In genomic region chr3:196740476-196741400, GRCh38 we compare ENCODE assay signal across 1 cellular context.
A peak's percentile ranks its signal among the peaks of the same experiment; 100 is the strongest.
TF ChIP-seq lines count a peak whose summit lies in the region.

No MANE protein-coding gene starts in this region.

TF ChIP-seq in HepG2, 621 proteins besides CTCF, POLR2A, EP300 and RAD21:
- 0 out of 2 replicates have a peak, but pooled peaks have one; percentile 2 for TF ChIP-seq ESRRA (CRISPR knock-in tag; IDR thresholded peaks at IDR 0.05; ENCODE audit: low read depth)
- 0 out of 2 replicates have a peak, but pooled peaks have one; percentile 8 for TF ChIP-seq NCOA2 (CRISPR knock-in tag; IDR thresholded peaks at IDR 0.05)
- 0 out of 2 replicates have a peak, but pooled peaks have one; percentile 45 for TF ChIP-seq SMYD3 (CRISPR knock-in tag; IDR thresholded peaks at IDR 0.05)
- 0 out of 2 replicates have a peak, but pooled peaks have one; percentile 7 for TF ChIP-seq MED1 (CRISPR knock-in tag; IDR thresholded peaks at IDR 0.05)
- no peak for TF ChIP-seq RBM39 (IDR thresholded peaks at IDR 0.05; ENCODE audit: low read depth, low read length, poor library complexity, severe bottlenecking)
- peak in 1 of 2 experiments; percentile 34; a peak in 1 of 4 replicates for TF ChIP-seq ATF4 (CRISPR knock-in tag; IDR thresholded peaks at IDR 0.05)
- peak; percentile 15; the same call in 1 of the 2 replicates for TF ChIP-seq SIN3A (IDR thresholded peaks at IDR 0.05; ENCODE audit: borderline replicate concordance, low read depth, low read length)
- TF ChIP-seq ZNF746 (CRISPR knock-in tag; IDR thresholded peaks at IDR 0.05) = 0 out of 2 replicates have a peak, but pooled peaks have one; percentile 14
- TF ChIP-seq SAP130 (CRISPR knock-in tag; IDR thresholded peaks at IDR 0.05; ENCODE audit: low read depth) = peak; percentile 45
- TF ChIP-seq SETDB1 (CRISPR knock-in tag; IDR thresholded peaks at IDR 0.05; ENCODE audit: borderline replicate concordance) = no peak
- 0 out of 2 replicates have a peak, but pooled peaks have one; percentile 15 for TF ChIP-seq ARNTL (CRISPR knock-in tag; IDR thresholded peaks at IDR 0.05)
- 0 out of 2 replicates have a peak, but pooled peaks have one; percentile 38 for TF ChIP-seq TARDBP (CRISPR knock-in tag; IDR thresholded peaks at IDR 0.05)
- peak in 1 of 2 experiments; percentile 13; a peak in 1 of 4 replicates for TF ChIP-seq HMGXB4 (CRISPR knock-in tag; IDR thresholded peaks at IDR 0.05; ENCODE audit: borderline replicate concordance in 1 of 2, low read depth in 1 of 2)
- no peak for TF ChIP-seq TOE1 (CRISPR knock-in tag; IDR thresholded peaks at IDR 0.05)
- TF ChIP-seq DMAP1 (CRISPR knock-in tag; IDR thresholded peaks at IDR 0.05) = 0 out of 2 replicates have a peak, but pooled peaks have one; percentile 9
- TF ChIP-seq POLR2G (IDR thresholded peaks at IDR 0.05; ENCODE audit: low read depth, low read length) = 0 out of 2 replicates have a peak, but pooled peaks have one; percentile 25
- TF ChIP-seq JUNB (CRISPR knock-in tag; IDR thresholded peaks at IDR 0.05; ENCODE audit: borderline replicate concordance) = peak; percentile 27; the same call in 1 of the 2 replicates
- TF ChIP-seq ZNF766 (CRISPR knock-in tag; IDR thresholded peaks at IDR 0.05; ENCODE audit: borderline replicate concordance) = 0 out of 2 replicates have a peak, but pooled peaks have one; percentile 4
- no peak for TF ChIP-seq EHMT2 (IDR thresholded peaks at IDR 0.05; ENCODE audit: borderline replicate concordance, low read depth, low read length)
- peak; percentile 68 for TF ChIP-seq ASH2L (IDR thresholded peaks at IDR 0.05; ENCODE audit: insufficient read length, low read depth, low read length)
- no peak for TF ChIP-seq JARID2 (CRISPR knock-in tag; IDR thresholded peaks at IDR 0.05; ENCODE audit: insufficient replicate concordance)
- TF ChIP-seq ZNF788 (CRISPR knock-in tag; IDR thresholded peaks at IDR 0.05; ENCODE audit: borderline replicate concordance) = no peak
- TF ChIP-seq GMEB1 (CRISPR knock-in tag; IDR thresholded peaks at IDR 0.05; ENCODE audit: borderline replicate concordance) = 0 out of 2 replicates have a peak, but pooled peaks have one; percentile 26
- peak; percentile 34 for TF ChIP-seq KDM5A (IDR thresholded peaks at IDR 0.05; ENCODE audit: borderline replicate concordance, low read length)
